Comparison of ENCODE assay signal across 8 cellular contexts in genomic region chr20:50190251-50191064, GRCh38. TPM values are rescaled to one million over a fixed set of nuclear protein-coding genes. Genes with fewer than 3 reads are reported as not detected.
DNase-seq lines count a peak whose midpoint lies in the region; ATAC-seq and TF ChIP-seq lines count a peak whose summit lies in the region.

Gene CEBPB (plus strand): TSS chr20:50190830. CDS start chr20:50191034, 204 bp downstream.

- H4K20me1 ChIP-seq in GM23248 (ENCODE audit: insufficient read depth) = no peaks in the 10 kb centered on the region

- H3K79me2 ChIP-seq in GM23248 (ENCODE audit: insufficient read depth) = peaks cover 35% of the 10 kb centered on the region

- DNase-seq in DMS79 (lab: John Stamatoyannopoulos, UW) = peak; percentile 39
- DNase-seq in GM23248 = peak; percentile 94
- peak; percentile 90 for DNase-seq in NB4 (ENCODE audit: low read depth)
- DNase-seq in adrenal gland = peak; percentile 94 to 96 (median 95)
- peak; percentile 89 to 92 for DNase-seq in heart right ventricle
- DNase-seq in prostate gland (ENCODE audit: low spot score) = peak; percentile 89

- TF ChIP-seq POLR2A in NB4 (IDR thresholded peaks at IDR 0.05; ENCODE audit: extremely low read depth, insufficient read length) (peak; percentile 64), adrenal gland (IDR thresholded peaks at IDR 0.05) (peak; percentile 100), prostate gland (IDR thresholded peaks at IDR 0.05) (peak; percentile 100)

- WGBS in GM23248 (ENCODE audit: low coverage in 1 of 2, low lambda C conversion rate in 2 of 2, missing lambda C conversion rate in 2 of 2), 2 experiments = 2 to 3% methylated on average over 28 to 35 of the region's 89 CpGs
- 0 to 7% (median 1%) methylated on average over 3 to 89 of the region's 89 CpGs for WGBS in adrenal gland, 4 donors
- 0 to 1% methylated on average over 68 to 87 of the region's 89 CpGs for WGBS in heart right ventricle, 2 donors
- 2% methylated on average over 15 of the region's 89 CpGs for WGBS in prostate gland
- WGBS in urinary bladder = under 1% methylated on average over 89 of the region's 89 CpGs

- H3F3A ChIP-seq in GM23248 (ENCODE audit: insufficient read depth) = peaks cover 32% of the 10 kb centered on the region

- intact Hi-C loops in T-helper 1 cell treated with Interleukin-12 subunit alpha and Interleukin-12 subunit beta and Interleukin-4 antibody, amounts not matched to agents 30 ng/mL and 1 ng/mL, for 36 hours (cut with micrococcal nuclease) = loop anchor here (1.0 to 5.0 kb wide), 5 partner anchors 44 to 602 kb away; partner anchors contain the start of gene PARD6B
- intact Hi-C loops in adrenal gland (cut with DNase I) (loop anchor here in 1 of 2 donors (5.0 to 10.0 kb wide), 2 partner anchors 84 to 112 kb away; no protein-coding TSS in a partner anchor), heart right ventricle (cut with DNase I) (loop anchor here in 8 of 10 donors (1.0 to 10.0 kb wide), 16 partner anchors 34 to 270 kb away; no protein-coding TSS in a partner anchor), prostate gland (cut with DNase I) (loop anchor here (1.0 to 5.0 kb wide), 7 partner anchors 97 to 552 kb away; no protein-coding TSS in a partner anchor)

- peaks cover 12% of the 10 kb centered on the region for H3K4me1 ChIP-seq in GM23248 (ENCODE audit: insufficient read depth)
- peaks cover 20 to 31% of the 10 kb centered on the region in 2 donors for H3K4me1 ChIP-seq in adrenal gland (replicated peaks in 1 of 2)
- peaks cover 7 to 40% (median 25%) of the 10 kb centered on the region in 9 donors for H3K4me1 ChIP-seq in heart right ventricle
- H3K4me1 ChIP-seq in prostate gland (replicated peaks) = no peaks in the 10 kb centered on the region
- H3K4me1 ChIP-seq in urinary bladder (ENCODE audit: insufficient read depth) = no peaks in the 10 kb centered on the region

- peak within 1 kb of the TSS; percentile 99 for H3K4me2 ChIP-seq in GM23248 (ENCODE audit: unreplicated experiment)

- H3K9me2 ChIP-seq in GM23248 (ENCODE audit: insufficient read depth) = no peaks in the 10 kb centered on the region

- H3K4me3 ChIP-seq in GM23248 = peak within 1 kb of the TSS; percentile 92
- H3K4me3 ChIP-seq in NB4 (ENCODE audit: low read depth, low read length) = peak within 1 kb of the TSS; percentile 75
- H3K4me3 ChIP-seq in adrenal gland = peak within 1 kb of the TSS; percentile 56 to 99 (median 82)
- peak within 1 kb of the TSS; percentile 71 to 96 (median 88) for H3K4me3 ChIP-seq in heart right ventricle
- peak within 1 kb of the TSS; percentile 83 to 92 for H3K4me3 ChIP-seq in prostate gland
- peak within 1 kb of the TSS; percentile 91 for H3K4me3 ChIP-seq in urinary bladder (ENCODE audit: low read depth, low read length)

- peak within 1 kb of the TSS; percentile 37 for H2AFZ ChIP-seq in GM23248

- H3K27me3 ChIP-seq in GM23248 (replicated peaks; ENCODE audit: insufficient read depth) = no peaks in the 10 kb centered on the region
- H3K27me3 ChIP-seq in adrenal gland = no peaks in the 10 kb centered on the region
- H3K27me3 ChIP-seq in heart right ventricle = peaks cover 0 to 9% (median 0%) of the 10 kb centered on the region in 7 donors
- no peaks in the 10 kb centered on the region for H3K27me3 ChIP-seq in prostate gland (replicated peaks; ENCODE audit: insufficient read depth)

- in situ Hi-C loops in GM23248 (cut with MboI) = loop anchor here (25.0 kb wide), 1 partner anchor 547 kb away; the partner anchor contains the start of gene PARD6B

- no peaks in the 10 kb centered on the region for H3K9me3 ChIP-seq in GM23248 (ENCODE audit: low read depth)
- H3K9me3 ChIP-seq in adrenal gland (replicated peaks in 1 of 3) = no peaks in the 10 kb centered on the region
- no peaks in the 10 kb centered on the region for H3K9me3 ChIP-seq in heart right ventricle
- H3K9me3 ChIP-seq in prostate gland = no peaks in the 10 kb centered on the region

- H3K9ac ChIP-seq in GM23248 = peak within 1 kb of the TSS; percentile 99

- TF ChIP-seq CTCF in NB4 (IDR thresholded peaks at IDR 0.05; ENCODE audit: low read depth, low read length) (peak; percentile 53), adrenal gland (IDR thresholded peaks at IDR 0.05) (peak; percentile 67 to 90 (median 79)), heart right ventricle (IDR thresholded peaks at IDR 0.05) (peak; percentile 63 to 87 (median 84)), prostate gland (IDR thresholded peaks at IDR 0.05) (peak; percentile 80 to 98 (median 88))

- peak; percentile 76 to 87 (median 78) for ATAC-seq in heart right ventricle

- H3K27ac ChIP-seq in GM23248 = peak within 1 kb of the TSS; percentile 98
- H3K27ac ChIP-seq in adrenal gland = peak within 1 kb of the TSS; percentile 69 to 100 (median 99)
- peak within 1 kb of the TSS; percentile 96 to 99 (median 99) for H3K27ac ChIP-seq in heart right ventricle
- H3K27ac ChIP-seq in prostate gland = peak within 1 kb of the TSS; percentile 99
- peak within 1 kb of the TSS; percentile 99 for H3K27ac ChIP-seq in urinary bladder (ENCODE audit: low read depth)

- peaks cover 23% of the 10 kb centered on the region; the same call in 1 of the 2 replicates for H3K36me3 ChIP-seq in GM23248 (ENCODE audit: low read depth)
- H3K36me3 ChIP-seq in adrenal gland (replicated peaks in 1 of 2) = peaks cover 0 to 25% of the 10 kb centered on the region in 2 donors
- peaks cover 0 to 27% (median 0%) of the 10 kb centered on the region in 9 donors for H3K36me3 ChIP-seq in heart right ventricle
- no peaks in the 10 kb centered on the region for H3K36me3 ChIP-seq in prostate gland
- no peaks in the 10 kb centered on the region for H3K36me3 ChIP-seq in urinary bladder (ENCODE audit: insufficient read depth)

RNA-seq across cellular contexts. Expression of gene CEBPB, which starts in this region (rescaled TPM):
- total RNA-seq in GM23248 (2014; rRNA removed; shearing (Covaris generic)) = 54.4 and 73.8 TPM in 2 replicates
- 46.5 and 47.1 TPM in 2 replicates for polyA plus RNA-seq in GM23248 (2016; fragmentation: Nextera tagmentation; extraction: Ambion mirVana)
- total RNA-seq in T-helper 1 cell treated with Interleukin-12 subunit alpha and Interleukin-12 subunit beta and Interleukin-4 antibody, amounts not matched to agents 30 ng/mL and 1 ng/mL, for 36 hours = 31.3 and 34.2 TPM in 2 replicates
- 100 to 1,000 TPM; 148 to 272 (median 252) TPM for total RNA-seq in adrenal gland
- 10 to 100 TPM; 31.0 to 74.7 (median 39.3) TPM for polyA plus RNA-seq in adrenal gland
- total RNA-seq in heart right ventricle = 100 to 1,000 TPM in 1 of 10 donors, 10 to 100 TPM in 9; 28.9 to 104 (median 42.3) TPM
- polyA plus RNA-seq in heart right ventricle = 10 to 100 TPM; 20.9 to 44.1 TPM
- total RNA-seq in prostate gland = 10 to 100 TPM; 72.8 to 77.2 TPM
- 13.1 TPM for total RNA-seq in urinary bladder
- polyA plus RNA-seq in urinary bladder = 76.6 TPM

Comparison
In these comparisons a context has a peak if more than half of its experiments do, and no peak if none do; other contexts are left out.
1. Peak in every context shown above with its lines: DNase-seq, ATAC-seq, H3K4me3 ChIP-seq and H3K27ac ChIP-seq.
2. DNase-seq: peak in every context shown above with its lines; median percentile 95 in adrenal gland; 94 in GM23248; 90 in heart right ventricle; 90 in NB4; 89 in prostate gland; 39 in DMS79.